In genomic region chr1:24421502-24421901, GRCh38 we compare ENCODE assay signal across 1 cellular context.
TF ChIP-seq lines count a peak whose summit lies in the region.

No MANE protein-coding gene starts in this region.

TF ChIP-seq in WTC11, 78 proteins besides CTCF, POLR2A, EP300 and RAD21:
- no peak for TF ChIP-seq STAT6 (CRISPR knock-in tag; conservative IDR thresholded peaks at IDR 0.05; ENCODE audit: low read depth)
- TF ChIP-seq SOX15 (CRISPR knock-in tag; IDR thresholded peaks at IDR 0.05), result no peak
- no peak for TF ChIP-seq ZNF423 (CRISPR knock-in tag; IDR thresholded peaks at IDR 0.05)
- no peak for TF ChIP-seq ZNF396 (CRISPR knock-in tag; IDR thresholded peaks at IDR 0.05; ENCODE audit: borderline replicate concordance)
- no peak for TF ChIP-seq PRDM15 (CRISPR knock-in tag; IDR thresholded peaks at IDR 0.05)
- no peak for TF ChIP-seq SMAD4 (CRISPR knock-in tag; IDR thresholded peaks at IDR 0.05)
- no peak for TF ChIP-seq OVOL2 (CRISPR knock-in tag; IDR thresholded peaks at IDR 0.05; ENCODE audit: borderline replicate concordance)
- no peak for TF ChIP-seq ELF4 (CRISPR knock-in tag; IDR thresholded peaks at IDR 0.05; ENCODE audit: low read depth)
- no peak for TF ChIP-seq ATF3 (CRISPR knock-in tag; conservative IDR thresholded peaks at IDR 0.05)
- TF ChIP-seq IRF2 (CRISPR knock-in tag; IDR thresholded peaks at IDR 0.05; ENCODE audit: borderline replicate concordance, low read depth), result no peak
